Comparison of ENCODE assay signal across 8 cellular contexts in genomic region chr7:88758355-88759215, GRCh38. TPM values are rescaled to one million over a fixed set of nuclear protein-coding genes. Genes with fewer than 3 reads are reported as not detected.
DNase-seq lines count a peak whose midpoint lies in the region; ATAC-seq and TF ChIP-seq lines count a peak whose summit lies in the region.

No MANE protein-coding gene starts in this region.

- H3K9me3 Mint-ChIP-seq in GM23338 (no peaks in the 10 kb centered on the region; the same call in 2 of the 3 replicates), type B pancreatic cell (no peaks in the 10 kb centered on the region)

- peaks cover 51% of the 10 kb centered on the region for H3K27me3 ChIP-seq in GM23338 (ENCODE audit: insufficient read depth)

- peaks cover 3% of the 10 kb centered on the region; the same call in 1 of the 2 replicates for H3K4me1 ChIP-seq in GM23338 (ENCODE audit: insufficient read depth)

- no peaks in the 10 kb centered on the region for H3K9me2 ChIP-seq in GM23338 (ENCODE audit: insufficient read depth)

- H3K4me2 ChIP-seq in GM23338 = peak overlapping the region; percentile 91

- H4K20me1 ChIP-seq in GM23338 (replicated peaks; ENCODE audit: insufficient read depth) = no peaks in the 10 kb centered on the region

- DNase-seq in GM23338 (ENCODE audit: low spot score) = peak; percentile 65
- DNase-seq in astrocyte of the spinal cord (ENCODE audit: low read depth, low spot score) = peak; percentile 26
- peak; percentile 25 for DNase-seq in kidney tubule cell (ENCODE audit: low spot score)
- peak; percentile 71 for DNase-seq in type B pancreatic cell (ENCODE audit: extremely low spot score, unreplicated experiment)
- no peak for DNase-seq in RKO (ENCODE audit: low spot score)
- DNase-seq in stimulated activated CD4-positive, alpha-beta T cell treated with anti-CD3 and anti-CD28 coated beads, Interleukin-4, amount 100 ng/mL, for 24 hours = no peak

- H3K27ac Mint-ChIP-seq in GM23338 (no peak overlapping the region), type B pancreatic cell (no peak overlapping the region)

- in situ Hi-C loops in astrocyte of the spinal cord (cut with HindIII; ENCODE audit: low sequenced_read_pairs) = no loop called here

- no peaks in the 10 kb centered on the region for H3K36me3 ChIP-seq in GM23338 (ENCODE audit: insufficient read depth)

- H3F3A ChIP-seq in GM23338 (replicated peaks; ENCODE audit: low read depth) = no peaks in the 10 kb centered on the region

- H3K4me3 Mint-ChIP-seq in GM23338 (peak overlapping the region; percentile 81), type B pancreatic cell (peak overlapping the region; percentile 80)

- ATAC-seq in GM23338 = peak; percentile 56
- ATAC-seq in HG03565 (IDR thresholded peaks at IDR 0.05; ENCODE audit: unreplicated experiment) = no peak

- H2AFZ ChIP-seq in GM23338 = peak overlapping the region; percentile 97

- TF ChIP-seq CTCF in 22Rv1 (IDR thresholded peaks at IDR 0.05) (peak; percentile 38), GM23338 (conservative IDR thresholded peaks at IDR 0.05; ENCODE audit: low read depth in 2 of 2) (peak in 1 of 2 experiments; percentile 1; a peak in 1 of 4 replicates), astrocyte of the spinal cord (IDR thresholded peaks at IDR 0.05; ENCODE audit: low read depth, low read length) (no peak), type B pancreatic cell (conservative IDR thresholded peaks at IDR 0.05) (no peak)

- H3K4me1 Mint-ChIP-seq in GM23338 (peaks cover 8% of the 10 kb centered on the region), type B pancreatic cell (ENCODE audit: unreplicated experiment) (no peaks in the 10 kb centered on the region)

- H3K27me3 Mint-ChIP-seq in GM23338 (ENCODE audit: insufficient read depth, low read depth, poor library complexity) (peaks cover 24% of the 10 kb centered on the region), type B pancreatic cell (peaks cover 89% of the 10 kb centered on the region)

- H3K27ac ChIP-seq in 22Rv1 (no peak overlapping the region), GM23338 (ENCODE audit: low read depth) (no peak overlapping the region)

- no peaks in the 10 kb centered on the region for H3K36me3 Mint-ChIP-seq in GM23338 (ENCODE audit: low read depth)
- H3K36me3 Mint-ChIP-seq in type B pancreatic cell = no peaks in the 10 kb centered on the region

- H3K79me2 ChIP-seq in GM23338 (replicated peaks; ENCODE audit: insufficient read depth) = no peaks in the 10 kb centered on the region

- H3K4me3 ChIP-seq in GM23338 = peak overlapping the region; percentile 65
- H3K4me3 ChIP-seq in astrocyte of the spinal cord (ENCODE audit: low read depth, low read length) = peak overlapping the region; percentile 8

TF ChIP-seq in GM23338, 12 proteins besides CTCF, POLR2A, EP300 and RAD21 (continues in another document):
- TF ChIP-seq ZNF114 (CRISPR knock-in tag; IDR thresholded peaks at IDR 0.05) (no peak), JUNB (IDR thresholded peaks at IDR 0.05; ENCODE audit: unreplicated experiment) (no peak), NANOG (IDR thresholded peaks at IDR 0.05; ENCODE audit: borderline replicate concordance) (no peak), CREB1 (CRISPR knock-in tag; IDR thresholded peaks at IDR 0.05; ENCODE audit: low read depth) (no peak), ZNF462 (CRISPR knock-in tag; IDR thresholded peaks at IDR 0.05) (no peak), ZNF331 (CRISPR knock-in tag; IDR thresholded peaks at IDR 0.05; ENCODE audit: low read depth) (no peak), REST (IDR thresholded peaks at IDR 0.05; ENCODE audit: unreplicated experiment) (no peak), STAT1 (IDR thresholded peaks at IDR 0.05; ENCODE audit: unreplicated experiment) (no peak), EZH2 (IDR thresholded peaks at IDR 0.05; ENCODE audit: low read depth, unreplicated experiment) (no peak), EZH2phosphoT487 (IDR thresholded peaks at IDR 0.05; ENCODE audit: unreplicated experiment) (no peak)

RNA-seq across cellular contexts. Expression of gene ZNF804B, which starts 0.9 kb away (rescaled TPM):
- not detected in 2 replicates for total RNA-seq in GM23338 (2014; rRNA removed; shearing (Covaris generic))
- polyA plus RNA-seq in GM23338 (2016; fragmentation: Nextera tagmentation; extraction: Ambion mirVana) = not detected in 2 replicates
- 0.07 TPM in 1 of 2 replicates, not detected in the other for total RNA-seq in type B pancreatic cell (ENCODE audit: low replicate concordance)

RNA-seq across cellular contexts. Expression of gene TEX47, which starts 37.0 kb away (rescaled TPM):
- total RNA-seq in GM23338 (2014; rRNA removed; shearing (Covaris generic)) = not detected in 2 replicates
- polyA plus RNA-seq in GM23338 (2016; fragmentation: Nextera tagmentation; extraction: Ambion mirVana) = not detected in 2 replicates
- total RNA-seq in type B pancreatic cell (ENCODE audit: low replicate concordance) = not detected in 2 replicates

Comparison
In these comparisons a context has a peak if more than half of its experiments do, and no peak if none do; other contexts are left out.
1. DNase-seq: peak in GM23338 (single experiment), astrocyte of the spinal cord (single experiment), kidney tubule cell (single experiment) and type B pancreatic cell (single experiment); none in RKO (single experiment) and stimulated activated CD4-positive, alpha-beta T cell treated with anti-CD3 and anti-CD28 coated beads, Interleukin-4, amount 100 ng/mL, for 24 hours (single experiment).